8 cellular contexts compared by ENCODE assay signal in genomic region chr3:123719101-123719751, GRCh38.
DNase-seq lines count a peak whose midpoint lies in the region; TF ChIP-seq lines count a peak whose summit lies in the region.
"Not testable (repeated sequence)": the region's sequence is repeated elsewhere in the genome, so short reads cannot be mapped to it uniquely, and the experiment has no call there.

No MANE protein-coding gene starts in this region.

- not testable (repeated sequence) for H3K79me2 ChIP-seq in osteoblast (ENCODE audit: insufficient read depth, low read length)

- H3K4me1 ChIP-seq in breast epithelium = not testable (repeated sequence)
- H3K4me1 ChIP-seq in osteoblast (ENCODE audit: insufficient read depth, low read length) (peaks cover 40% of the 10 kb centered on the region), suprapubic skin (peaks cover 24% of the 10 kb centered on the region)

- TF ChIP-seq CTCF in WI38 (IDR thresholded peaks at IDR 0.05; ENCODE audit: low read depth, low read length) (peak; percentile 61), breast epithelium (IDR thresholded peaks at IDR 0.05) (peak in 2 of 3 donors; percentile 42 to 51), osteoblast (IDR thresholded peaks at IDR 0.05; ENCODE audit: extremely low read depth, low read depth, low read length) (peak; percentile 65), suprapubic skin (IDR thresholded peaks at IDR 0.05) (peak in 1 of 2 donors; percentile 62)

- H2AFZ ChIP-seq in osteoblast (ENCODE audit: low read length) = not testable (repeated sequence)

- intact Hi-C loops in breast epithelium (cut with DNase I; ENCODE audit: low total_unique reads) = not testable (repeated sequence)

- not testable (repeated sequence) for H3K9me3 ChIP-seq in breast epithelium; osteoblast (ENCODE audit: low read depth, low read length); suprapubic skin

- 16% methylated on average over 7 of the region's 15 CpGs for WGBS in suprapubic skin

- H3K27ac ChIP-seq in breast epithelium (peak overlapping the region; percentile 75 to 87), suprapubic skin (peak overlapping the region; percentile 29)
- not testable (repeated sequence) for H3K27ac ChIP-seq in osteoblast (ENCODE audit: low read depth, low read length)

- not testable (repeated sequence) for TF ChIP-seq POLR2A in breast epithelium (IDR thresholded peaks at IDR 0.05); suprapubic skin (IDR thresholded peaks at IDR 0.05)

- TF ChIP-seq EP300 in suprapubic skin (IDR thresholded peaks at IDR 0.05) = not testable (repeated sequence)

- not testable (repeated sequence) for H3K27me3 ChIP-seq in breast epithelium; osteoblast (ENCODE audit: insufficient read depth, low read length); suprapubic skin

- H3K4me3 ChIP-seq in Jurkat, Clone E6-1 (ENCODE audit: low read length); WI38 (ENCODE audit: low read depth, low read length); breast epithelium; osteoblast (ENCODE audit: insufficient read depth, low read length); suprapubic skin: not testable (repeated sequence)

- not testable (repeated sequence) for H3K4me2 ChIP-seq in osteoblast (ENCODE audit: insufficient read depth, low read length)

- DNase-seq in DMS79 (lab: John Stamatoyannopoulos, UW) = peak; percentile 45
- peak; percentile 32 for DNase-seq in Jurkat, Clone E6-1 (ENCODE audit: low read depth, low spot score)
- DNase-seq in NCI-H748 (lab: John Stamatoyannopoulos, UW; ENCODE audit: unreplicated experiment) = peak; percentile 60
- peak; percentile 74 to 79 for DNase-seq in breast epithelium (ENCODE audit: low spot score in 2 of 2)
- peak; percentile 64 for DNase-seq in hepatic stellate cell (ENCODE audit: low spot score)
- DNase-seq in osteoblast (ENCODE audit: insufficient read length, low spot score, missing footprints) = peak; percentile 77
- peak; percentile 80 to 86 for DNase-seq in suprapubic skin (ENCODE audit: low spot score in 2 of 2)

- not testable (repeated sequence) for H4K20me1 ChIP-seq in osteoblast (ENCODE audit: insufficient read depth, low read length)

- not testable (repeated sequence) for H3K36me3 ChIP-seq in breast epithelium, suprapubic skin
- peaks cover 31% of the 10 kb centered on the region for H3K36me3 ChIP-seq in osteoblast (ENCODE audit: insufficient read depth, low read length)

Comparison
In these comparisons a context has a peak if more than half of its experiments do, and no peak if none do; other contexts are left out.
1. DNase-seq: peak in every context shown above with its lines; median percentile 83 in suprapubic skin; 77 in osteoblast; 76 in breast epithelium; 64 in hepatic stellate cell; 60 in NCI-H748; 45 in DMS79; 32 in Jurkat, Clone E6-1.